Comparison of ENCODE assay signal across 25 cellular contexts in genomic region chr5:95107138-95107537, GRCh38.
"Had no signal": no experiment of that assay in that cellular context is flagged by ENCODE, and none has a peak within 500 bp of the region (broad histone marks: within the 10 kb centered on the region; RNA-seq: fewer than 3 reads in every experiment).

No MANE protein-coding gene starts in this region.

- H3K4me3 Mint-ChIP-seq: dendritic cell treated with granulocyte-macrophage colony-stimulating factor and Interleukin-4, amounts not matched to agents 40 ng/mL and 50 ng/mL, for 4 days; effector memory CD8-positive, alpha-beta T cell; endodermal cell had no signal

- H3K27ac Mint-ChIP-seq: dendritic cell treated with granulocyte-macrophage colony-stimulating factor and Interleukin-4, amounts not matched to agents 40 ng/mL and 50 ng/mL, for 4 days; effector memory CD8-positive, alpha-beta T cell; endodermal cell had no signal

- H3K9me3 ChIP-seq: colonic mucosa, esophagus muscularis mucosa, esophagus squamous epithelium, gastrocnemius medialis, gastroesophageal sphincter, heart left ventricle, heart right ventricle had no signal

- H3K27me3 Mint-ChIP-seq: dendritic cell treated with granulocyte-macrophage colony-stimulating factor and Interleukin-4, amounts not matched to agents 40 ng/mL and 50 ng/mL, for 4 days; effector memory CD8-positive, alpha-beta T cell had no signal

- H3K36me3 ChIP-seq: colonic mucosa, esophagus muscularis mucosa, esophagus squamous epithelium, gastrocnemius medialis, gastroesophageal sphincter, heart left ventricle, heart right ventricle had no signal

- ATAC-seq: effector memory CD8-positive, alpha-beta T cell; esophagus mucosa; foreskin keratinocyte; gastrocnemius medialis; gastroesophageal sphincter; heart left ventricle; heart right ventricle had no signal

- H3K9me3 Mint-ChIP-seq: dendritic cell treated with granulocyte-macrophage colony-stimulating factor and Interleukin-4, amounts not matched to agents 40 ng/mL and 50 ng/mL, for 4 days; effector memory CD8-positive, alpha-beta T cell; endodermal cell had no signal

- H3K4me3 ChIP-seq: colonic mucosa, coronary artery, dorsolateral prefrontal cortex, esophagus muscularis mucosa, esophagus squamous epithelium, gastrocnemius medialis, gastroesophageal sphincter, heart left ventricle, heart right ventricle had no signal

- H3K27ac ChIP-seq: colonic mucosa, coronary artery, dorsolateral prefrontal cortex, epithelial cell of prostate, esophagus muscularis mucosa, esophagus squamous epithelium, foreskin keratinocyte, gastrocnemius medialis, gastroesophageal sphincter, heart left ventricle, heart right ventricle had no signal

- H3K27me3 ChIP-seq: colonic mucosa, dorsolateral prefrontal cortex, esophagus muscularis mucosa, esophagus squamous epithelium, foreskin keratinocyte, gastrocnemius medialis, gastroesophageal sphincter, heart left ventricle, heart right ventricle had no signal

- H3K4me1 ChIP-seq: colonic mucosa, esophagus muscularis mucosa, esophagus squamous epithelium, foreskin keratinocyte, gastrocnemius medialis, gastroesophageal sphincter, heart left ventricle, heart right ventricle had no signal

- H3K4me1 Mint-ChIP-seq: endodermal cell had no signal

- DNase-seq: colonic mucosa; cortex of kidney; dermis blood vessel endothelial cell; dorsolateral prefrontal cortex; effector CD4-positive, alpha-beta T cell; effector CD8-positive, alpha-beta T cell; effector memory CD4-positive, alpha-beta T cell; effector memory CD8-positive, alpha-beta T cell; endodermal cell; erythroblast; esophagus squamous epithelium; foreskin fibroblast; foreskin keratinocyte; foreskin melanocyte; gastrocnemius medialis; glutamatergic neuron; head of caudate nucleus; heart left ventricle; heart right ventricle had no signal
